Comparison of ENCODE assay signal across 8 cellular contexts in genomic region chr1:18256318-18257235, GRCh38.
DNase-seq lines count a peak whose midpoint lies in the region; ATAC-seq and TF ChIP-seq lines count a peak whose summit lies in the region.

No MANE protein-coding gene starts in this region.

- CTCF ChIA-PET in activated CD8-positive, alpha-beta T cell treated with anti-CD3 and anti-CD28 coated beads for 36 hours (lab: Charles Lee) = no interaction called here

- no peak for ATAC-seq in activated CD8-positive, alpha-beta T cell treated with anti-CD3 and anti-CD28 coated beads for 36 hours
- ATAC-seq in upper lobe of left lung (ENCODE audit: low FRiP score in 2 of 2) (no peak), GM19455 (IDR thresholded peaks at IDR 0.05; ENCODE audit: unreplicated experiment) (no peak)

- H3K4me1 ChIP-seq in upper lobe of left lung = no peaks in the 10 kb centered on the region

- no peaks in the 10 kb centered on the region for H3K36me3 Mint-ChIP-seq in activated CD8-positive, alpha-beta T cell treated with anti-CD3 and anti-CD28 coated beads for 36 hours (ENCODE audit: low read depth)
- peaks cover under 1% of the 10 kb centered on the region for H3K36me3 Mint-ChIP-seq in glutamatergic neuron (ENCODE audit: unreplicated experiment)

- in situ Hi-C loops in G401 (cut with HindIII; ENCODE audit: low sequenced_read_pairs) = no loop called here

- H3K36me3 ChIP-seq in upper lobe of left lung = no peaks in the 10 kb centered on the region

- TF ChIP-seq CTCF in activated CD8-positive, alpha-beta T cell treated with anti-CD3 and anti-CD28 coated beads for 36 hours (IDR thresholded peaks at IDR 0.05) = no peak
- TF ChIP-seq CTCF in upper lobe of left lung (IDR thresholded peaks at IDR 0.05) (no peak), glutamatergic neuron (IDR thresholded peaks at IDR 0.05; ENCODE audit: partially characterized antibody, unreplicated experiment) (no peak)

- TF ChIP-seq EP300 in upper lobe of left lung (IDR thresholded peaks at IDR 0.05) = no peak

- peak; percentile 77 for DNase-seq in ELF-1 (ENCODE audit: low read depth, low spot score)
- peak; percentile 46 for DNase-seq in LoVo (ENCODE audit: low spot score)
- peak; percentile 42 for DNase-seq in activated CD8-positive, alpha-beta T cell treated with anti-CD3 and anti-CD28 coated beads for 36 hours
- peak; percentile 96 for DNase-seq in left kidney (ENCODE audit: low read depth, low spot score)
- no peak for DNase-seq in upper lobe of left lung
- no peak for DNase-seq in glutamatergic neuron
- DNase-seq in G401 (ENCODE audit: low spot score) = no peak

- no peaks in the 10 kb centered on the region for H3K4me1 Mint-ChIP-seq in activated CD8-positive, alpha-beta T cell treated with anti-CD3 and anti-CD28 coated beads for 36 hours (ENCODE audit: low read depth)
- H3K4me1 Mint-ChIP-seq in glutamatergic neuron (ENCODE audit: low read depth, unreplicated experiment) = peaks cover 11% of the 10 kb centered on the region

- H3K4me3 ChIP-seq in upper lobe of left lung = no peak overlapping the region

- POLR2A ChIA-PET in activated CD8-positive, alpha-beta T cell treated with anti-CD3 and anti-CD28 coated beads for 36 hours (lab: Charles Lee) = no interaction called here

- WGBS in upper lobe of left lung, 2 donors = 37 to 38% methylated on average over 14 to 17 of the region's 17 CpGs

- peaks cover 0 to 1% (median under 1%) of the 10 kb centered on the region in 4 donors for H3K9me3 ChIP-seq in upper lobe of left lung

- intact Hi-C loops in activated CD8-positive, alpha-beta T cell treated with anti-CD3 and anti-CD28 coated beads for 36 hours (cut with micrococcal nuclease) = no loop called here

- peaks cover 13% of the 10 kb centered on the region for H3K27me3 Mint-ChIP-seq in activated CD8-positive, alpha-beta T cell treated with anti-CD3 and anti-CD28 coated beads for 36 hours
- peaks cover 11% of the 10 kb centered on the region for H3K27me3 Mint-ChIP-seq in glutamatergic neuron (ENCODE audit: unreplicated experiment)

- H3K9me3 Mint-ChIP-seq in activated CD8-positive, alpha-beta T cell treated with anti-CD3 and anti-CD28 coated beads for 36 hours = peaks cover under 1% of the 10 kb centered on the region
- H3K9me3 Mint-ChIP-seq in glutamatergic neuron (ENCODE audit: unreplicated experiment) = peaks cover 7% of the 10 kb centered on the region

- no peak for TF ChIP-seq POLR2A in upper lobe of left lung (IDR thresholded peaks at IDR 0.05)

- no peak overlapping the region for H3K4me3 Mint-ChIP-seq in activated CD8-positive, alpha-beta T cell treated with anti-CD3 and anti-CD28 coated beads for 36 hours
- no peak overlapping the region for H3K4me3 Mint-ChIP-seq in glutamatergic neuron (ENCODE audit: unreplicated experiment)

- H3K27ac ChIP-seq in upper lobe of left lung = no peak overlapping the region

- no peaks in the 10 kb centered on the region for H3K27me3 ChIP-seq in upper lobe of left lung

- H3K27ac Mint-ChIP-seq in activated CD8-positive, alpha-beta T cell treated with anti-CD3 and anti-CD28 coated beads for 36 hours = no peak overlapping the region
- no peak overlapping the region for H3K27ac Mint-ChIP-seq in glutamatergic neuron (ENCODE audit: unreplicated experiment)

Comparison
In these comparisons a context has a peak if more than half of its experiments do, and no peak if none do; other contexts are left out.
1. DNase-seq: peak in ELF-1 (single experiment), LoVo (single experiment), activated CD8-positive, alpha-beta T cell treated with anti-CD3 and anti-CD28 coated beads for 36 hours (single experiment) and left kidney (single experiment); none in upper lobe of left lung (0 of 2), glutamatergic neuron (single experiment) and G401 (single experiment).